ENCODE assay signal across 8 cellular contexts in the genomic region with DNA sequence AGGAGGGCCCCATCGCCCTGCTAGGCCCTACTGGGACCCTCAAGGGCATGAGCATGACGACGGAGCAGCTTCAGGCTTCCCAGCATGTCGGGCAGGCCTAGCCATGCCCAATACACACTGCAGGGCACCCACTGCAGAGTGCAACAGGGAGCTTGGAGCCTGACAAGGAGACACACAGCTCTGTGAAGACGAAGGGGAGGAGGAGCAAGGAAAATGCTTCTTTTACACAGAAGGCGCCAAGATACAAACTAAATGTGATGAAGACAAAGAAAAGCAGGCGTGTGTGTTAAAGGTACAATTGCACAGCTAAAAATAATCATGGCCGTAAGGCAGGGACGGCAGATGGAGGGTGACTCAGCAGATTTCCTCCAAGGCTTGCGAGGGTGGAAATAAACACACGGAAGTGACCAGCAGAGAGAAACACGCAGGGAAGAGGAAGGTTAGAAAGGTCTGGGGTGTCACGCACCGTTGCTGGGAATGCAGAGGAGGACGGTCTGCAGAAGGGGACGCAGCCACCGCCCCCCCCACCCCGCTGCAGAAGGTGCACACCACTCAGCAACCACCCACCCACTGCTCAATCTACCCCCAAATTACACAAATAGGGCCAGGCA.
A peak's percentile ranks its signal among the peaks of the same experiment; 100 is the strongest.
DNase-seq lines count a peak whose midpoint lies in the region; ATAC-seq and TF ChIP-seq lines count a peak whose summit lies in the region.

No MANE protein-coding gene starts in this region.

- no peaks in the 10 kb centered on the region for H3K36me3 ChIP-seq in Caco-2 (ENCODE audit: control insufficient read depth, insufficient read depth, low read length)
- H3K36me3 ChIP-seq in neutrophil = peaks cover 4% of the 10 kb centered on the region

- H3K27ac ChIP-seq in neutrophil = peak overlapping the region; percentile 94

- no peak overlapping the region for H3K4me3 Mint-ChIP-seq in Caco-2 (ENCODE audit: unreplicated experiment)
- peak overlapping the region in 2 of 4 donors; percentile 16 to 58 for H3K4me3 Mint-ChIP-seq in IgD-negative memory B cell
- peak overlapping the region; percentile 26; the same call in 1 of the 2 replicates for H3K4me3 Mint-ChIP-seq in WTC11

- H3K4me1 Mint-ChIP-seq in Caco-2 (ENCODE audit: low read depth, unreplicated experiment) (peaks cover 53% of the 10 kb centered on the region), IgD-negative memory B cell (peaks cover 36 to 57% (median 50%) of the 10 kb centered on the region in 3 donors), WTC11 (peaks cover 75% of the 10 kb centered on the region)

- H3K4me3 ChIP-seq in Caco-2 (ENCODE audit: low read depth, low read length) = no peak overlapping the region
- no peak overlapping the region for H3K4me3 ChIP-seq in fibroblast of villous mesenchyme (ENCODE audit: low read depth, low read length)
- peak overlapping the region; percentile 42 to 47 for H3K4me3 ChIP-seq in neutrophil (ENCODE audit: low read depth in 1 of 2, low read length in 1 of 2)

- H3K9me3 ChIP-seq in Caco-2 (no peaks in the 10 kb centered on the region), neutrophil (no peaks in the 10 kb centered on the region)

- no TSS peak for BruUV-seq in Caco-2 (replicated peaks; lab: Mats Ljungman, UMichigan)

- H3K9me3 Mint-ChIP-seq in Caco-2 (ENCODE audit: unreplicated experiment) (no peaks in the 10 kb centered on the region), IgD-negative memory B cell (no peaks in the 10 kb centered on the region), WTC11 (no peaks in the 10 kb centered on the region)

- H3K27me3 ChIP-seq in Caco-2 (replicated peaks; ENCODE audit: control insufficient read depth, insufficient read depth, low read length) (no peaks in the 10 kb centered on the region), neutrophil (no peaks in the 10 kb centered on the region)

- ATAC-seq in WTC11 = no peak

- H3K36me3 Mint-ChIP-seq in Caco-2 (ENCODE audit: insufficient read depth, unreplicated experiment) (peaks cover 83% of the 10 kb centered on the region), IgD-negative memory B cell (no peaks in the 10 kb centered on the region), WTC11 (no peaks in the 10 kb centered on the region)

- H3K4me1 ChIP-seq in Caco-2 = peaks cover 45% of the 10 kb centered on the region
- peaks cover 55 to 57% of the 10 kb centered on the region in 2 experiments for H3K4me1 ChIP-seq in neutrophil (ENCODE audit: control insufficient read depth in 1 of 2, insufficient read depth in 1 of 2, low read depth in 1 of 2, low read length in 1 of 2)

- DNase-seq in Caco-2 = peak in 1 of 2 experiments; percentile 34
- peak; percentile 10 for DNase-seq in WTC11 (ENCODE audit: low spot score)
- DNase-seq in fibroblast of villous mesenchyme (ENCODE audit: low read depth) = peak; percentile 92
- no peak for DNase-seq in stimulated activated CD4-positive, alpha-beta T cell treated with anti-CD3 and anti-CD28 coated beads, Interleukin-2, amount 100 ng/mL, for 24 hours
- DNase-seq in T-helper 9 cell = no peak
- DNase-seq in effector CD4-positive, alpha-beta T cell = no peak

- CTCF ChIA-PET in Caco-2 (lab: Charles Lee) (no interaction called here), WTC11 (lab: Charles Lee) (no interaction called here)

- H3K27ac Mint-ChIP-seq in Caco-2 (ENCODE audit: unreplicated experiment) (peak overlapping the region; percentile 72), IgD-negative memory B cell (peak overlapping the region in 2 of 3 donors; percentile 60 to 84), WTC11 (peak overlapping the region; percentile 76)

- H3K27me3 Mint-ChIP-seq in Caco-2 (ENCODE audit: insufficient read depth, unreplicated experiment) (no peaks in the 10 kb centered on the region), IgD-negative memory B cell (no peaks in the 10 kb centered on the region), WTC11 (ENCODE audit: low read depth) (no peaks in the 10 kb centered on the region)

- POLR2A ChIA-PET in Caco-2 (lab: Charles Lee) (no interaction called here), WTC11 (lab: Charles Lee) (interaction anchor here (0.5 kb wide), 1 partner anchor 130 kb away, joined by 6 read pairs; no protein-coding TSS in a partner anchor)

- intact Hi-C loops in Caco-2 (cut with micrococcal nuclease; ENCODE audit: unreplicated experiment) = no loop called here

- TF ChIP-seq CTCF in Caco-2 (IDR thresholded peaks at IDR 0.05; ENCODE audit: insufficient read depth in 1 of 2, low read depth in 1 of 2, low read length in 1 of 2, severe bottlenecking in 1 of 2, unreplicated experiment in 1 of 2) (no peak), WTC11 (IDR thresholded peaks at IDR 0.05) (no peak), fibroblast of villous mesenchyme (IDR thresholded peaks at IDR 0.05; ENCODE audit: insufficient read depth, low read depth, low read length) (no peak), neutrophil (IDR thresholded peaks at IDR 0.05) (peak; percentile 15)

TF ChIP-seq in WTC11, 78 proteins besides CTCF, POLR2A, EP300 and RAD21:
- TF ChIP-seq NFE2L1 (CRISPR knock-in tag; IDR thresholded peaks at IDR 0.05) (peak; percentile 93), RORB (CRISPR knock-in tag; IDR thresholded peaks at IDR 0.05) (no peak)

Comparison
In these comparisons a context has a peak if more than half of its experiments do, and no peak if none do; other contexts are left out.
1. DNase-seq: peak in WTC11 (single experiment) and fibroblast of villous mesenchyme (single experiment); none in stimulated activated CD4-positive, alpha-beta T cell treated with anti-CD3 and anti-CD28 coated beads, Interleukin-2, amount 100 ng/mL, for 24 hours (0 of 2), T-helper 9 cell (single experiment) and effector CD4-positive, alpha-beta T cell (single experiment).
2. H3K4me3 ChIP-seq: peak in neutrophil (2 of 2); none in Caco-2 (single experiment) and fibroblast of villous mesenchyme (single experiment).
3. Peak in every context shown above with its lines, with median percentiles within 50 percentile points of each other: H3K27ac Mint-ChIP-seq.